ENCODE assay signal across 17 cellular contexts in genomic region chr1:177770096-177770495, GRCh38.
"Had no signal": no experiment of that assay in that cellular context is flagged by ENCODE, and none has a peak within 500 bp of the region (broad histone marks: within the 10 kb centered on the region; RNA-seq: fewer than 3 reads in every experiment).

No MANE protein-coding gene starts in this region.

- DNase-seq: activated CD4-positive, alpha-beta T cell treated with anti-CD3 and anti-CD28 coated beads, Interleukin-2, amount 50 U/mL, for 4 hours; activated naive CD4-positive, alpha-beta T cell treated with anti-CD3 and anti-CD28 coated beads, Interleukin-2, amount 10 ng/mL, durations not matched to agents 7 days and 5 days; activated T-cell treated with anti-CD3 and anti-CD28 coated beads, Interleukin-2, amount 50 U/mL, for 1 hour; dermis blood vessel endothelial cell; effector memory CD8-positive, alpha-beta T cell; foreskin keratinocyte; glutamatergic neuron; hypothalamus; kidney glomerular epithelial cell; mesendoderm; retina; stimulated activated CD4-positive, alpha-beta T cell treated with anti-CD3 and anti-CD28 coated beads, Interleukin-2, amount 100 ng/mL, for 48 hours; tibial artery had no signal

- H3K36me3 ChIP-seq: ascending aorta, tibial artery had no signal

- H3K27me3 ChIP-seq: ascending aorta, tibial artery had no signal

- H3K27ac ChIP-seq: ascending aorta, foreskin keratinocyte, tibial artery had no signal

- ATAC-seq: activated CD4-positive, CD25-positive, alpha-beta regulatory T cell treated with anti-CD3 and anti-CD28 coated beads, Interleukin-2, amount 50 U/mL, for 24 hours; effector memory CD8-positive, alpha-beta T cell; foreskin keratinocyte; natural killer cell treated with Interleukin-12 subunit alpha and Interleukin-12 subunit beta and Interleukin-15 and Interleukin-18, amount 100 ng/mL, for 72 hours; stimulated activated memory B cell treated with anti-CD40 and anti-IgM and Interleukin-4, amounts not matched to agents 10 μg/mL and 1 μg/mL and 100 μg/mL, for 72 hours had no signal

- H3K4me1 ChIP-seq: ascending aorta, foreskin keratinocyte, tibial artery had no signal

- H3K4me3 ChIP-seq: ascending aorta, tibial artery had no signal
